ENCODE assay signal across 12 cellular contexts in genomic region chr9:18396102-18396728, GRCh38.
A peak's percentile ranks its signal among the peaks of the same experiment; 100 is the strongest.
DNase-seq lines count a peak whose midpoint lies in the region; ATAC-seq and TF ChIP-seq lines count a peak whose summit lies in the region.
"Had no signal": no experiment of that assay in that cellular context is flagged by ENCODE, and none has a peak within 500 bp of the region (broad histone marks: within the 10 kb centered on the region; RNA-seq: fewer than 3 reads in every experiment).

No MANE protein-coding gene starts in this region.

- no peak overlapping the region for H3K9ac ChIP-seq in endodermal cell (ENCODE audit: extremely low read depth, low read length, poor library complexity, severe bottlenecking)

- ATAC-seq in HG02885 (IDR thresholded peaks at IDR 0.05; ENCODE audit: poor library complexity, unreplicated experiment), result no peak
- ATAC-seq in activated T-cell treated with anti-CD3 and anti-CD28 coated beads, Interleukin-2, amount 50 U/mL, for 72 hours (replicated peaks in 1 of 2), result no peak

- H3K27me3 ChIP-seq in endodermal cell (ENCODE audit: control insufficient read depth, insufficient read depth, low read length, poor library complexity, severe bottlenecking), result no peaks in the 10 kb centered on the region
- H3K27me3 ChIP-seq: transverse colon had no signal

- no peak overlapping the region for H3K27ac ChIP-seq in endodermal cell (ENCODE audit: low read depth, low read length)
- H3K27ac ChIP-seq: skin epidermis, transverse colon had no signal

- H3K4me1 Mint-ChIP-seq in endodermal cell, result peaks cover 9% of the 10 kb centered on the region
- no peaks in the 10 kb centered on the region for H3K4me1 Mint-ChIP-seq in activated T-cell treated with anti-CD3 and anti-CD28 coated beads, Interleukin-2, amount 50 U/mL, for 72 hours (ENCODE audit: low read depth)

- H3K9me3 ChIP-seq in endodermal cell (ENCODE audit: control insufficient read depth, low read length), result no peaks in the 10 kb centered on the region
- H3K9me3 ChIP-seq: transverse colon had no signal

- H3K36me3 Mint-ChIP-seq in endodermal cell (ENCODE audit: low read depth), result no peaks in the 10 kb centered on the region
- no peaks in the 10 kb centered on the region for H3K36me3 Mint-ChIP-seq in activated T-cell treated with anti-CD3 and anti-CD28 coated beads, Interleukin-2, amount 50 U/mL, for 72 hours (ENCODE audit: insufficient read depth in 2 of 2)

- H3K4me3 ChIP-seq in endodermal cell (ENCODE audit: low read length), result no peak overlapping the region
- H3K4me3 ChIP-seq: skin epidermis, transverse colon had no signal

- DNase-seq in NOMO-1 treated with DMSO at 0.1 percent for 48 hours (lab: John Stamatoyannopoulos, UW; ENCODE audit: unreplicated experiment), result peak; percentile 15
- DNase-seq in NOMO-1 treated with dmso at 0.1 percent for 144 hours (lab: John Stamatoyannopoulos, UW; ENCODE audit: unreplicated experiment), result no peak
- peak; percentile 17 for DNase-seq in NCI-H345 treated with DMSO at 0.1 percent for 48 hours (lab: John Stamatoyannopoulos, UW; ENCODE audit: unreplicated experiment)
- DNase-seq in endodermal cell, result no peak
- DNase-seq in stromal cell of bone marrow (ENCODE audit: low read depth), result peak; percentile 13
- DNase-seq in activated T-cell treated with anti-CD3 and anti-CD28 coated beads, Interleukin-2, amount 50 U/mL, for 72 hours, result no peak
- no peak for DNase-seq in NK-92 (lab: John Stamatoyannopoulos, UW; ENCODE audit: unreplicated experiment)
- DNase-seq: glutamatergic neuron, NCI-H2171 treated with DMSO at 0.1 percent for 48 hours, transverse colon had no signal

- H3K27ac Mint-ChIP-seq in endodermal cell, result no peak overlapping the region
- H3K27ac Mint-ChIP-seq in activated T-cell treated with anti-CD3 and anti-CD28 coated beads, Interleukin-2, amount 50 U/mL, for 72 hours, result no peak overlapping the region

- H3K4me1 ChIP-seq in endodermal cell (ENCODE audit: control insufficient read depth, insufficient read depth, low read length), result peaks cover 8% of the 10 kb centered on the region

- TF ChIP-seq CTCF in endodermal cell (conservative IDR thresholded peaks at IDR 0.05), result peak; percentile 66

- no peak overlapping the region for H3K4me3 Mint-ChIP-seq in endodermal cell
- H3K4me3 Mint-ChIP-seq in activated T-cell treated with anti-CD3 and anti-CD28 coated beads, Interleukin-2, amount 50 U/mL, for 72 hours, result no peak overlapping the region

- H3K36me3 ChIP-seq in endodermal cell (ENCODE audit: control insufficient read depth, insufficient read depth, low read length), result no peaks in the 10 kb centered on the region
- H3K36me3 ChIP-seq: transverse colon had no signal

- no peaks in the 10 kb centered on the region for H3K9me3 Mint-ChIP-seq in endodermal cell
- H3K9me3 Mint-ChIP-seq in activated T-cell treated with anti-CD3 and anti-CD28 coated beads, Interleukin-2, amount 50 U/mL, for 72 hours, result no peaks in the 10 kb centered on the region

- no peaks in the 10 kb centered on the region for H3K27me3 Mint-ChIP-seq in endodermal cell (ENCODE audit: insufficient read depth)
- H3K27me3 Mint-ChIP-seq in activated T-cell treated with anti-CD3 and anti-CD28 coated beads, Interleukin-2, amount 50 U/mL, for 72 hours (ENCODE audit: low read depth), result no peaks in the 10 kb centered on the region

Comparison
In these comparisons a context has a peak if more than half of its experiments do, and no peak if none do; other contexts are left out.
1. DNase-seq: peak in NOMO-1 treated with DMSO at 0.1 percent for 48 hours (single experiment), NCI-H345 treated with DMSO at 0.1 percent for 48 hours (single experiment) and stromal cell of bone marrow (single experiment); none in NOMO-1 treated with dmso at 0.1 percent for 144 hours (single experiment), endodermal cell (single experiment), activated T-cell treated with anti-CD3 and anti-CD28 coated beads, Interleukin-2, amount 50 U/mL, for 72 hours (0 of 2) and NK-92 (single experiment).